Comparison of ENCODE assay signal across 8 cellular contexts in genomic region chr10:75234683-75235374, GRCh38. TPM values are rescaled to one million over a fixed set of nuclear protein-coding genes. Genes with fewer than 3 reads are reported as not detected.
A peak's percentile ranks its signal among the peaks of the same experiment; 100 is the strongest.
DNase-seq lines count a peak whose midpoint lies in the region; ATAC-seq and FAIRE-seq lines count a peak whose summit lies in the region.

No MANE protein-coding gene starts in this region.

- POLR2A ChIA-PET in T-cell (lab: Charles Lee), result interaction anchor here (0.6 to 2.8 kb wide), 2 partner anchors 24 to 26 kb away, joined by 7 to 9 read pairs; partner anchors contain the start of gene VDAC2 (in 1 of the 2)

- CTCF ChIA-PET in T-cell (lab: Charles Lee), result interaction anchor here (0.6 to 3.5 kb wide), 10 partner anchors 10 to 191 kb away, joined by 3 to 54 read pairs (median 4); partner anchors contain the start of gene VDAC2 (in 1 of the 2)

- H3K27ac ChIP-seq in effector memory CD4-positive, alpha-beta T cell (ENCODE audit: insufficient read depth, low read length, poor library complexity, severe bottlenecking), result peak overlapping the region; percentile 59

- peaks cover 14% of the 10 kb centered on the region for H3K36me3 ChIP-seq in effector memory CD4-positive, alpha-beta T cell (ENCODE audit: control insufficient read depth, insufficient read depth, low read length)
- peaks cover 8% of the 10 kb centered on the region for H3K36me3 ChIP-seq in mucosa of stomach (ENCODE audit: control insufficient read depth, insufficient read depth, low read length)

- H3K27ac Mint-ChIP-seq in T-cell, result no peak overlapping the region

- peak; percentile 1 for ATAC-seq in HG02943 (IDR thresholded peaks at IDR 0.05; ENCODE audit: low read depth, unreplicated experiment)
- ATAC-seq in T-cell (replicated peaks in 1 of 4), result peak; percentile 1 to 4 (median 3)

- no peaks in the 10 kb centered on the region for H3K27me3 ChIP-seq in effector memory CD4-positive, alpha-beta T cell (replicated peaks; ENCODE audit: control insufficient read depth, insufficient read depth, low read length, poor library complexity, severe bottlenecking)
- H3K27me3 ChIP-seq in mucosa of stomach (ENCODE audit: control insufficient read depth, insufficient read depth, low read length), result no peaks in the 10 kb centered on the region

- peaks cover 18 to 32% (median 20%) of the 10 kb centered on the region in 3 donors for H3K4me1 Mint-ChIP-seq in T-cell

- H3K9ac ChIP-seq in mucosa of stomach (ENCODE audit: low read length), result peak overlapping the region; percentile 80

- H3K4me1 ChIP-seq in effector memory CD4-positive, alpha-beta T cell (ENCODE audit: control insufficient read depth, insufficient read depth, low read length, poor library complexity, severe bottlenecking), result peaks cover 18% of the 10 kb centered on the region
- peaks cover 13% of the 10 kb centered on the region for H3K4me1 ChIP-seq in mucosa of stomach (ENCODE audit: control insufficient read depth, insufficient read depth, low read length)

- H3K9me3 ChIP-seq in effector memory CD4-positive, alpha-beta T cell (ENCODE audit: control insufficient read depth, low read length), result no peaks in the 10 kb centered on the region
- no peaks in the 10 kb centered on the region for H3K9me3 ChIP-seq in mucosa of stomach (ENCODE audit: control insufficient read depth, low read length)

- H3K36me3 Mint-ChIP-seq in T-cell, result peaks cover 16% of the 10 kb centered on the region

- no peak for FAIRE-seq in urothelium cell line (lab: Jason Lieb, UNC)

- peak overlapping the region; percentile 72 to 83 (median 79) for H3K4me3 Mint-ChIP-seq in T-cell

- no peaks in the 10 kb centered on the region for H3K9me3 Mint-ChIP-seq in T-cell

- DNase-seq in NCI-H2227 treated with DMSO at 0.1 percent for 48 hours (lab: John Stamatoyannopoulos, UW) (peak; percentile 45), NCI-H2227 (lab: John Stamatoyannopoulos, UW; ENCODE audit: unreplicated experiment) (no peak), T-cell (peak in 6 of 34 experiments; percentile 2 to 17 (median 12)), urothelium cell line (ENCODE audit: low spot score) (peak; percentile 62), SHP77 (lab: John Stamatoyannopoulos, UW) (no peak)
- no peak for DNase-seq in effector memory CD4-positive, alpha-beta T cell

- H3K4me3 ChIP-seq in effector memory CD4-positive, alpha-beta T cell (ENCODE audit: insufficient read depth, low read depth, low read length, poor library complexity, severe bottlenecking), result peak overlapping the region; percentile 76
- H3K4me3 ChIP-seq in mucosa of stomach (ENCODE audit: low read length), result peak overlapping the region; percentile 68

- no peaks in the 10 kb centered on the region for H3K27me3 Mint-ChIP-seq in T-cell

RNA-seq across cellular contexts. Expression of gene COMTD1, which starts 0.9 kb away (rescaled TPM):
- total RNA-seq in T-cell, result 10 to 100 TPM; 11.2 to 39.0 (median 33.8) TPM

RNA-seq across cellular contexts. Expression of gene VDAC2, which starts 24.2 kb away (rescaled TPM):
- 100 to 1,000 TPM in 2 of 5 donors, 10 to 100 TPM in 3; 82.8 to 111 (median 86.8) TPM for total RNA-seq in T-cell

Comparison
In these comparisons a context has a peak if more than half of its experiments do, and no peak if none do; other contexts are left out.
1. DNase-seq: peak in NCI-H2227 treated with DMSO at 0.1 percent for 48 hours (single experiment) and urothelium cell line (single experiment); none in NCI-H2227 (single experiment), effector memory CD4-positive, alpha-beta T cell (0 of 3) and SHP77 (0 of 2).